ENCODE assay signal across 18 cellular contexts in the genomic region with DNA sequence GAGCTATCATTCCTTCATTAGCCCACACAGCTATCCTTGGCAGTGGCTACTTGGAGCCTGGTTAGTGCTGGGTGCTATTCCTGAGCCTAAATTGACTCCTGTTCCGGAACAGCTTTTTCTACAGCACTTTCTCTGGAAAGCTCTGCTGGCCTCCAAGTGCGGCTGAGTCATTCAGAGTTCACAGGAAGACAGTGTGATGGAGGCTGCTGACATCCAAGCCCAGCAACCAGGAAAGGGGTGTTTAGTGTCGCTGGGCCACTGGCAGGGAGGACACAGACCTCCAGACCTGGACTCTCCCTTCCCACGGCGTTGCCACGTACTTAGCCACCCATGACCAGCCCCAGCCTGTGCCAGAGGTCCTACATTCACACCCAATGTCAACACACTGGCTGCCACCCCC. TPM values are rescaled to one million over a fixed set of nuclear protein-coding genes. Genes with fewer than 3 reads are reported as not detected.
A peak's percentile ranks its signal among the peaks of the same experiment; 100 is the strongest.
DNase-seq lines count a peak whose midpoint lies in the region; ATAC-seq, FAIRE-seq and TF ChIP-seq lines count a peak whose summit lies in the region.
"Had no signal": no experiment of that assay in that cellular context is flagged by ENCODE, and none has a peak within 500 bp of the region (broad histone marks: within the 10 kb centered on the region; RNA-seq: fewer than 3 reads in every experiment).

No MANE protein-coding gene starts in this region.

- intact Hi-C loops in Right ventricle myocardium inferior (cut with DNase I), result no loop called here
- intact Hi-C loops in left ventricle myocardium inferior (cut with micrococcal nuclease), result no loop called here
- intact Hi-C loops in prostate gland (cut with DNase I), result no loop called here

- no peak overlapping the region for H3K27ac ChIP-seq in left ventricle myocardium inferior (replicated peaks)
- H3K27ac ChIP-seq in prostate gland, result no peak overlapping the region
- H3K27ac ChIP-seq: suprapubic skin had no signal

- H3K27ac Mint-ChIP-seq in activated naive CD4-positive, alpha-beta T cell treated with anti-CD3 and anti-CD28 coated beads, Interleukin-2, amount 10 ng/mL, durations not matched to agents 7 days and 5 days, result no peak overlapping the region
- H3K27ac Mint-ChIP-seq: activated naive CD8-positive, alpha-beta T cell treated with anti-CD3 and anti-CD28 coated beads, Interleukin-2, amount 50 U/mL, for 24 hours had no signal

- no peak for DNase-seq in Right ventricle myocardium inferior (ENCODE audit: missing footprints)
- DNase-seq in left ventricle myocardium inferior, result no peak
- DNase-seq in choroid plexus epithelial cell (ENCODE audit: low read depth), result peak; percentile 63
- DNase-seq in lung microvascular endothelial cell (ENCODE audit: low read depth in 2 of 2), result peak; percentile 37 to 68
- peak; percentile 24 for DNase-seq in urothelium cell line (ENCODE audit: low spot score)
- no peak for DNase-seq in prostate gland (ENCODE audit: low spot score)
- DNase-seq in activated naive CD4-positive, alpha-beta T cell treated with anti-CD3 and anti-CD28 coated beads, Interleukin-2, amount 10 ng/mL, durations not matched to agents 7 days and 5 days, result no peak
- no peak for DNase-seq in SW 1271 (lab: John Stamatoyannopoulos, UW)
- DNase-seq: activated naive CD8-positive, alpha-beta T cell treated with anti-CD3 and anti-CD28 coated beads, Interleukin-2, amount 50 U/mL, for 24 hours; activated T-cell treated with anti-CD3 and anti-CD28 coated beads, Interleukin-2, amount 50 U/mL, for 4 hours; natural killer cell; NCI-H1092 treated with DMSO at 0.1 percent for 48 hours had no signal

- H3K9me3 ChIP-seq in left ventricle myocardium inferior (replicated peaks) (no peaks in the 10 kb centered on the region), prostate gland (no peaks in the 10 kb centered on the region)
- H3K9me3 ChIP-seq: suprapubic skin had no signal

- TF ChIP-seq CTCF in left ventricle myocardium inferior (IDR thresholded peaks at IDR 0.05; ENCODE audit: borderline replicate concordance) (no peak), choroid plexus epithelial cell (conservative IDR thresholded peaks at IDR 0.05; ENCODE audit: low read depth, low read length) (no peak), prostate gland (IDR thresholded peaks at IDR 0.05) (no peak)

- H3K9me3 Mint-ChIP-seq in activated naive CD4-positive, alpha-beta T cell treated with anti-CD3 and anti-CD28 coated beads, Interleukin-2, amount 10 ng/mL, durations not matched to agents 7 days and 5 days, result no peaks in the 10 kb centered on the region
- H3K9me3 Mint-ChIP-seq: activated naive CD8-positive, alpha-beta T cell treated with anti-CD3 and anti-CD28 coated beads, Interleukin-2, amount 50 U/mL, for 24 hours; activated T-cell treated with anti-CD3 and anti-CD28 coated beads, Interleukin-2, amount 50 U/mL, for 4 hours; natural killer cell had no signal

- H3K4me1 ChIP-seq in left ventricle myocardium inferior (peaks cover 10% of the 10 kb centered on the region), prostate gland (replicated peaks) (no peaks in the 10 kb centered on the region)

- FAIRE-seq in urothelium cell line (lab: Jason Lieb, UNC), result no peak
- FAIRE-seq: A204.1, frontal cortex, islet of Langerhans had no signal

- no peak overlapping the region for H3K4me3 ChIP-seq in left ventricle myocardium inferior
- no peak overlapping the region for H3K4me3 ChIP-seq in choroid plexus epithelial cell (ENCODE audit: low read depth, low read length)
- H3K4me3 ChIP-seq in prostate gland, result no peak overlapping the region
- H3K4me3 ChIP-seq: dorsolateral prefrontal cortex, smooth muscle cell, suprapubic skin had no signal

- H3K36me3 Mint-ChIP-seq in activated naive CD4-positive, alpha-beta T cell treated with anti-CD3 and anti-CD28 coated beads, Interleukin-2, amount 10 ng/mL, durations not matched to agents 7 days and 5 days, result no peaks in the 10 kb centered on the region
- H3K36me3 Mint-ChIP-seq: natural killer cell had no signal

- CTCF ChIA-PET in activated naive CD4-positive, alpha-beta T cell treated with anti-CD3 and anti-CD28 coated beads, Interleukin-2, amount 10 ng/mL, durations not matched to agents 7 days and 5 days (lab: Charles Lee), result interaction anchor here (0.6 to 1.2 kb wide), 3 partner anchors 12 to 75 kb away, joined by 3 read pairs; no protein-coding TSS in a partner anchor

- H3K4me3 Mint-ChIP-seq in activated naive CD4-positive, alpha-beta T cell treated with anti-CD3 and anti-CD28 coated beads, Interleukin-2, amount 10 ng/mL, durations not matched to agents 7 days and 5 days, result no peak overlapping the region
- H3K4me3 Mint-ChIP-seq: activated naive CD8-positive, alpha-beta T cell treated with anti-CD3 and anti-CD28 coated beads, Interleukin-2, amount 50 U/mL, for 24 hours; activated T-cell treated with anti-CD3 and anti-CD28 coated beads, Interleukin-2, amount 50 U/mL, for 4 hours had no signal

- H3K36me3 ChIP-seq in left ventricle myocardium inferior, result no peaks in the 10 kb centered on the region
- H3K36me3 ChIP-seq in prostate gland, result no peaks in the 10 kb centered on the region
- H3K36me3 ChIP-seq: suprapubic skin had no signal

- WGBS in prostate gland, result 66% methylated on average over 6 of the region's 6 CpGs

- H3K4me1 Mint-ChIP-seq in activated naive CD4-positive, alpha-beta T cell treated with anti-CD3 and anti-CD28 coated beads, Interleukin-2, amount 10 ng/mL, durations not matched to agents 7 days and 5 days, result no peaks in the 10 kb centered on the region

- no peaks in the 10 kb centered on the region for H3K27me3 ChIP-seq in left ventricle myocardium inferior (ENCODE audit: low read depth)
- no peaks in the 10 kb centered on the region for H3K27me3 ChIP-seq in prostate gland (replicated peaks; ENCODE audit: insufficient read depth)
- H3K27me3 ChIP-seq: suprapubic skin had no signal

- peaks cover 14% of the 10 kb centered on the region for H3K27me3 Mint-ChIP-seq in activated naive CD4-positive, alpha-beta T cell treated with anti-CD3 and anti-CD28 coated beads, Interleukin-2, amount 10 ng/mL, durations not matched to agents 7 days and 5 days
- H3K27me3 Mint-ChIP-seq: activated naive CD8-positive, alpha-beta T cell treated with anti-CD3 and anti-CD28 coated beads, Interleukin-2, amount 50 U/mL, for 24 hours had no signal

- ATAC-seq in Right ventricle myocardium inferior, result peak; percentile 15
- ATAC-seq: activated naive CD8-positive, alpha-beta T cell treated with anti-CD3 and anti-CD28 coated beads, Interleukin-2, amount 50 U/mL, for 24 hours; activated T-cell treated with anti-CD3 and anti-CD28 coated beads, Interleukin-2, amount 50 U/mL, for 4 hours; natural killer cell had no signal

- no peak for TF ChIP-seq POLR2A in prostate gland (IDR thresholded peaks at IDR 0.05)

RNA-seq across cellular contexts. Expression of gene CACNA2D2, which starts 28.7 kb away (rescaled TPM):
- 1.2 TPM for total RNA-seq in Right ventricle myocardium inferior
- 2.3 TPM for total RNA-seq in left ventricle myocardium inferior
- under 0.01 TPM in 1 of 2 replicates, not detected in the other for total RNA-seq in lung microvascular endothelial cell
- 1 to 10 TPM; 5.6 to 9.1 TPM for total RNA-seq in prostate gland

Comparison
In these comparisons a context has a peak if more than half of its experiments do, and no peak if none do; other contexts are left out.
1. DNase-seq: peak in choroid plexus epithelial cell (single experiment), lung microvascular endothelial cell (2 of 2) and urothelium cell line (single experiment); none in Right ventricle myocardium inferior (single experiment), left ventricle myocardium inferior (single experiment), prostate gland (single experiment), activated naive CD4-positive, alpha-beta T cell treated with anti-CD3 and anti-CD28 coated beads, Interleukin-2, amount 10 ng/mL, durations not matched to agents 7 days and 5 days (single experiment) and SW 1271 (0 of 2).